Comparison of ENCODE assay signal across 28 cellular contexts in genomic region chr2:118994172-118994700, GRCh38. TPM values are rescaled to one million over a fixed set of nuclear protein-coding genes. Genes with fewer than 3 reads are reported as not detected.
"Had no signal": no experiment of that assay in that cellular context is flagged by ENCODE, and none has a peak within 500 bp of the region (broad histone marks: within the 10 kb centered on the region; RNA-seq: fewer than 3 reads in every experiment).

No MANE protein-coding gene starts in this region.

- ATAC-seq: activated naive CD8-positive, alpha-beta T cell treated with anti-CD3 and anti-CD28 coated beads, Interleukin-2, amount 50 U/mL, for 24 hours; PC-3; Right ventricle myocardium inferior had no signal

- DNase-seq: activated CD4-positive, alpha-beta memory T cell treated with anti-CD3 and anti-CD28 coated beads, Interleukin-2, amount 10 ng/mL, durations not matched to agents 7 days and 5 days; activated CD4-positive, alpha-beta T cell treated with anti-CD3 and anti-CD28 coated beads for 1 hour; activated CD4-positive, alpha-beta T cell treated with anti-CD3 and anti-CD28 coated beads for 48 hours; activated CD4-positive, CD25-positive, alpha-beta regulatory T cell; activated naive CD4-positive, alpha-beta T cell treated with anti-CD3 and anti-CD28 coated beads, Interleukin-2, amount 10 ng/mL, durations not matched to agents 7 days and 5 days; activated naive CD8-positive, alpha-beta T cell treated with anti-CD3 and anti-CD28 coated beads, Interleukin-2, amount 50 U/mL, for 24 hours; activated T-cell treated with anti-CD3 and anti-CD28 coated beads, Interleukin-2, amount 50 U/mL, for 24 hours; anterior cingulate cortex; Karpas-422; KBM-7; NCI-H1105; NCI-H1417 treated with DMSO at 0.1 percent for 48 hours; NCI-H187 treated with DMSO at 0.1 percent for 48 hours; NCI-H2081 treated with DMSO at 0.1 percent for 48 hours; NCI-H345; NCI-H748 treated with DMSO at 0.1 percent for 48 hours; NK-92 treated with Interleukin-12 subunit alpha and Interleukin-12 subunit beta, amount 100 ng/mL, for 24 hours; PC-3; RPMI8226; SW 1271; T-helper 1 cell; T-helper 2 cell; T-helper 9 cell; WERI-Rb-1 had no signal

RNA-seq across cellular contexts. Expression of gene MARCO, which starts 52.2 kb away (rescaled TPM):
- total RNA-seq: activated CD4-positive, alpha-beta memory T cell treated with anti-CD3 and anti-CD28 coated beads, Interleukin-2, amount 10 ng/mL, durations not matched to agents 7 days and 5 days; activated CD8-positive, alpha-beta memory T cell treated with anti-CD3 and anti-CD28 coated beads for 36 hours; bronchial epithelial cell; NCI-H460; PC-3 had no signal
